In genomic region chr6:11616200-11616611, GRCh38 we compare ENCODE assay signal across 1 cellular context.
TF ChIP-seq lines count a peak whose summit lies in the region.

No MANE protein-coding gene starts in this region.

TF ChIP-seq in H1, 55 proteins besides CTCF, POLR2A, EP300 and RAD21 (continued from another document):
- TF ChIP-seq GABPA (IDR thresholded peaks at IDR 0.05; ENCODE audit: borderline replicate concordance, insufficient read depth, low read length) (no peak), SUZ12 (IDR thresholded peaks at IDR 0.05; ENCODE audit: low read length) (no peak), SP1 (IDR thresholded peaks at IDR 0.05; ENCODE audit: low read depth, low read length) (no peak), KDM5A (IDR thresholded peaks at IDR 0.05; ENCODE audit: low read length) (no peak), CBX8 (IDR thresholded peaks at IDR 0.05; ENCODE audit: borderline replicate concordance, low read depth, low read length) (no peak), TBP (IDR thresholded peaks at IDR 0.05; ENCODE audit: low read depth, low read length) (no peak), YY1 (IDR thresholded peaks at IDR 0.05; ENCODE audit: low read depth, low read length) (no peak), TAF7 (optimal IDR thresholded peaks at IDR 0.05; ENCODE audit: borderline replicate concordance, low read depth, low read length) (no peak), TEAD4 (IDR thresholded peaks at IDR 0.05; ENCODE audit: low read depth, low read length) (no peak), TCF12 (IDR thresholded peaks at IDR 0.05; ENCODE audit: low read depth, low read length) (no peak), GTF2F1 (IDR thresholded peaks at IDR 0.05; ENCODE audit: borderline replicate concordance, low read depth, low read length) (no peak), SP4 (IDR thresholded peaks at IDR 0.05; ENCODE audit: low read length) (no peak), RBBP5 (IDR thresholded peaks at IDR 0.05; ENCODE audit: borderline replicate concordance, low read depth, low read length) (no peak), E2F6 (IDR thresholded peaks at IDR 0.05) (no peak), CTBP2 (IDR thresholded peaks at IDR 0.05; ENCODE audit: borderline replicate concordance, insufficient read depth, insufficient read length, low read length) (no peak)
